Comparison of ENCODE assay signal across 9 cellular contexts in the genomic region with DNA sequence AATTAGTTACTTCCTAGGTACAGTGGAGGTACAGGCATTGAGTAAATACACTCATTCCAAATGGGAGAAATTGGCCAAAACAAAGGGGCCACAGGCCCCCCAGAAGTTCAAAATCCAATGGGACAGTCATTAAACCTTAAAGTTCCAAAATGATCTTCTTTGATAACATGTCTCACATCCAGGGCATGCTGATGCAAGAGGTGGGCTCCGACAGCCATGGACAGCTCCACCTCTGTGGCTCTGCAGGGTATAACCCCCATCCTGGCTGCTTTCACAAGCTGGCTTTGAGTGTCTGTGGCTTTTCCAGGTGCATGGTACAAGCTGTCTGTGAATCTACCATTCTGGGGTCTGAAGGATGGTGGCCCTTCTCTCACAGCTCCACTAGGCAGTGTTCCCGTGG.
"Had no signal": no experiment of that assay in that cellular context is flagged by ENCODE, and none has a peak within 500 bp of the region (broad histone marks: within the 10 kb centered on the region; RNA-seq: fewer than 3 reads in every experiment).

No MANE protein-coding gene starts in this region.

- H3K27ac Mint-ChIP-seq: GM23338, H9, HFFc6 had no signal

- H2AFZ ChIP-seq: GM23248, GM23338 had no signal

- H3K27ac ChIP-seq: GM23248 had no signal

- H3K4me3 ChIP-seq: GM23248, GM23338, HAP-1 had no signal

- H3K4me2 ChIP-seq: GM23338 had no signal

- DNase-seq: GM23248, GOT3, H7, H9, HCEC 1CT, HFFc6 had no signal

- H3K9me3 ChIP-seq: HAP-1 had no signal

- H3K4me1 ChIP-seq: HAP-1 had no signal

- H3K36me3 ChIP-seq: HAP-1 had no signal

- H3K4me1 Mint-ChIP-seq: GM23338, H9 had no signal

- ATAC-seq: GM23338, HCT116 had no signal

- H3K4me3 Mint-ChIP-seq: GM23338, H9, HFFc6 had no signal
